In genomic region chr17:74360993-74361612, GRCh38 we compare ENCODE assay signal across 16 cellular contexts. TPM values are rescaled to one million over a fixed set of nuclear protein-coding genes. Genes with fewer than 3 reads are reported as not detected.
DNase-seq lines count a peak whose midpoint lies in the region; FAIRE-seq lines count a peak whose summit lies in the region.
"Had no signal": no experiment of that assay in that cellular context is flagged by ENCODE, and none has a peak within 500 bp of the region (broad histone marks: within the 10 kb centered on the region; RNA-seq: fewer than 3 reads in every experiment).

No MANE protein-coding gene starts in this region.

- peak; percentile 92 for DNase-seq in DMS53 (lab: John Stamatoyannopoulos, UW)
- peak; percentile 47 for DNase-seq in NCI-H2029 (lab: John Stamatoyannopoulos, UW)
- no peak for DNase-seq in SK-N-MC (ENCODE audit: low read depth, low spot score)
- DNase-seq in COLO829 (ENCODE audit: low spot score): no peak
- DNase-seq in LoVo (ENCODE audit: low spot score): no peak
- DNase-seq in activated naive CD4-positive, alpha-beta T cell treated with anti-CD3 and anti-CD28 coated beads, Interleukin-2, amount 50 U/mL, for 16 hours: no peak
- no peak for DNase-seq in frontal cortex (ENCODE audit: low spot score in 2 of 2)
- DNase-seq: GDM1, HFFc6, kidney, SIG-M5 had no signal

- H3K9me3 ChIP-seq in SK-N-MC (ENCODE audit: low read depth, low read length): no peaks in the 10 kb centered on the region
- H3K9me3 ChIP-seq: suprapubic skin had no signal

- H3K9ac ChIP-seq in SK-N-MC (ENCODE audit: insufficient read length): peak overlapping the region; percentile 54

- H3K27me3 ChIP-seq in layer of hippocampus (ENCODE audit: control insufficient read depth, insufficient read depth, low read length): peaks cover 3% of the 10 kb centered on the region

- H3K36me3 ChIP-seq in SK-N-MC (ENCODE audit: insufficient read depth, low read length): no peaks in the 10 kb centered on the region
- H3K36me3 ChIP-seq: suprapubic skin had no signal

- FAIRE-seq in frontal cortex (lab: Jason Lieb, UNC): no peak
- FAIRE-seq: GM18507, kidney had no signal

- H3K27ac ChIP-seq in SK-N-MC (peak overlapping the region; percentile 82; the same call in 1 of the 2 replicates), layer of hippocampus (ENCODE audit: low read depth, low read length) (peak overlapping the region; percentile 42)
- H3K27ac ChIP-seq: C4-2B, skin epidermis, suprapubic skin had no signal

- H3K4me3 ChIP-seq in SK-N-MC: peak overlapping the region; percentile 78
- H3K4me3 ChIP-seq: skin epidermis, suprapubic skin had no signal

RNA-seq across cellular contexts. Expression of gene BTBD17, which starts 0.6 kb away (rescaled TPM):
- 5.3 TPM for total RNA-seq in frontal cortex
- total RNA-seq: HFFc6, kidney, suprapubic skin had no signal

RNA-seq across cellular contexts. Expression of gene GPR142, which starts 6.2 kb away (rescaled TPM):
- total RNA-seq in frontal cortex: not detected
- total RNA-seq: HFFc6, kidney, suprapubic skin had no signal

RNA-seq across cellular contexts. Expression of gene KIF19, which starts 35.1 kb away (rescaled TPM):
- total RNA-seq in frontal cortex: not detected
- total RNA-seq: HFFc6 had no signal

Comparison
In these comparisons a context has a peak if more than half of its experiments do, and no peak if none do; other contexts are left out.
1. DNase-seq: peak in DMS53 (single experiment) and NCI-H2029 (single experiment); none in SK-N-MC (single experiment), COLO829 (single experiment), LoVo (single experiment), activated naive CD4-positive, alpha-beta T cell treated with anti-CD3 and anti-CD28 coated beads, Interleukin-2, amount 50 U/mL, for 16 hours (single experiment) and frontal cortex (0 of 2).